ENCODE assay signal across 15 cellular contexts in genomic region chr11:122804161-122804560, GRCh38. TPM values are rescaled to one million over a fixed set of nuclear protein-coding genes. Genes with fewer than 3 reads are reported as not detected.
A peak's percentile ranks its signal among the peaks of the same experiment; 100 is the strongest.
DNase-seq lines count a peak whose midpoint lies in the region; ATAC-seq, FAIRE-seq and TF ChIP-seq lines count a peak whose summit lies in the region.
"Had no signal": no experiment of that assay in that cellular context is flagged by ENCODE, and none has a peak within 500 bp of the region (broad histone marks: within the 10 kb centered on the region; RNA-seq: fewer than 3 reads in every experiment).

No MANE protein-coding gene starts in this region.

- H3K4me1 ChIP-seq in DND-41 (ENCODE audit: insufficient read depth, low read length) (no peaks in the 10 kb centered on the region), osteoblast (ENCODE audit: insufficient read depth, low read length) (peaks cover 37% of the 10 kb centered on the region)
- H3K4me1 ChIP-seq: SJSA1 had no signal

- no peaks in the 10 kb centered on the region for H3K9me3 ChIP-seq in DND-41 (ENCODE audit: insufficient read depth, low read length, severe bottlenecking)
- H3K9me3 ChIP-seq in osteoblast (ENCODE audit: low read depth, low read length): no peaks in the 10 kb centered on the region
- H3K9me3 ChIP-seq: left ventricle myocardium inferior, neutrophil, SJSA1 had no signal

- DNase-seq in DND-41: no peak
- DNase-seq in RWPE1 (ENCODE audit: low spot score): peak; percentile 81
- DNase-seq in epithelial cell of prostate (ENCODE audit: low read depth, low spot score): peak; percentile 93
- DNase-seq in osteoblast (ENCODE audit: insufficient read length, low spot score, missing footprints): peak; percentile 75
- no peak for DNase-seq in glutamatergic neuron
- no peak for DNase-seq in NCI-H2081 (lab: John Stamatoyannopoulos, UW)
- DNase-seq in urothelium cell line (ENCODE audit: low spot score): no peak
- DNase-seq: caudate nucleus, left ventricle myocardium inferior, NCI-H774 had no signal

- H2AFZ ChIP-seq in DND-41 (ENCODE audit: low read depth, low read length) (no peak overlapping the region), osteoblast (ENCODE audit: low read length) (peak overlapping the region; percentile 27)

- H4K20me1 ChIP-seq in DND-41 (ENCODE audit: insufficient read depth, low read length) (no peaks in the 10 kb centered on the region), osteoblast (ENCODE audit: insufficient read depth, low read length) (no peaks in the 10 kb centered on the region)

- H3K36me3 ChIP-seq in DND-41 (ENCODE audit: insufficient read depth, low read length) (peaks cover 82% of the 10 kb centered on the region), osteoblast (ENCODE audit: insufficient read depth, low read length) (peaks cover 50% of the 10 kb centered on the region)
- H3K36me3 ChIP-seq: SJSA1 had no signal

- POLR2A ChIA-PET in RWPE1 (lab: Yijun Ruan, JAX; ENCODE audit: low non-redundant PET): interaction anchor here (0.7 kb wide), 1 partner anchor 244 kb away, joined by 4 read pairs; no protein-coding TSS in a partner anchor

- TF ChIP-seq CTCF in DND-41 (IDR thresholded peaks at IDR 0.05; ENCODE audit: borderline replicate concordance, extremely low read depth, low read length, poor library complexity, severe bottlenecking) (no peak), RWPE1 (conservative IDR thresholded peaks at IDR 0.05; ENCODE audit: low read depth) (no peak), osteoblast (IDR thresholded peaks at IDR 0.05; ENCODE audit: extremely low read depth, low read depth, low read length) (no peak), glutamatergic neuron (IDR thresholded peaks at IDR 0.05; ENCODE audit: partially characterized antibody, unreplicated experiment) (no peak)

- no peak overlapping the region for H3K4me3 Mint-ChIP-seq in glutamatergic neuron (ENCODE audit: unreplicated experiment)

- H3K4me2 ChIP-seq in DND-41 (ENCODE audit: insufficient read depth, low read length) (no peak overlapping the region), osteoblast (ENCODE audit: insufficient read depth, low read length) (peak overlapping the region; percentile 27)

- FAIRE-seq in urothelium cell line (lab: Jason Lieb, UNC): no peak

- ATAC-seq in DND-41 (ENCODE audit: insufficient read depth, low read depth) (no peak), GM18867 (IDR thresholded peaks at IDR 0.05; ENCODE audit: unreplicated experiment) (no peak)

- peaks cover 7% of the 10 kb centered on the region for H3K4me1 Mint-ChIP-seq in glutamatergic neuron (ENCODE audit: low read depth, unreplicated experiment)

- no peak overlapping the region for H3K9ac ChIP-seq in DND-41 (ENCODE audit: low read depth, low read length)

- H3K27ac Mint-ChIP-seq in glutamatergic neuron (ENCODE audit: unreplicated experiment): no peak overlapping the region

- H3K27me3 ChIP-seq in DND-41 (ENCODE audit: insufficient read depth, low read length, poor library complexity): no peaks in the 10 kb centered on the region
- H3K27me3 ChIP-seq in osteoblast (ENCODE audit: insufficient read depth, low read length): no peaks in the 10 kb centered on the region
- H3K27me3 ChIP-seq: neutrophil, SJSA1 had no signal

- H3K36me3 Mint-ChIP-seq in glutamatergic neuron (ENCODE audit: unreplicated experiment): no peaks in the 10 kb centered on the region

- H3K4me3 ChIP-seq in DND-41 (ENCODE audit: low read depth in 1 of 2, low read length in 2 of 2) (no peak overlapping the region), osteoblast (ENCODE audit: insufficient read depth, low read length) (no peak overlapping the region)
- H3K4me3 ChIP-seq: left ventricle myocardium inferior, SJSA1 had no signal

- H3K79me2 ChIP-seq in DND-41 (ENCODE audit: insufficient read depth, low read length): no peaks in the 10 kb centered on the region
- no peaks in the 10 kb centered on the region for H3K79me2 ChIP-seq in osteoblast (ENCODE audit: insufficient read depth, low read length)

- CTCF ChIA-PET in RWPE1 (lab: Yijun Ruan, JAX): no interaction called here

- no peaks in the 10 kb centered on the region for H3K9me3 Mint-ChIP-seq in glutamatergic neuron (ENCODE audit: unreplicated experiment)

- H3K27ac ChIP-seq in DND-41 (ENCODE audit: low read length) (peak overlapping the region; percentile 45), RWPE1 (peak overlapping the region; percentile 96), epithelial cell of prostate (peak overlapping the region; percentile 99), osteoblast (ENCODE audit: low read depth, low read length) (peak overlapping the region; percentile 92)
- H3K27ac ChIP-seq: C4-2B, left ventricle myocardium inferior, neutrophil, SJSA1 had no signal

- no peaks in the 10 kb centered on the region for H3K27me3 Mint-ChIP-seq in glutamatergic neuron (ENCODE audit: unreplicated experiment)

RNA-seq across cellular contexts. Expression of gene CRTAM, which starts 34.1 kb away (rescaled TPM):
- total RNA-seq in osteoblast (0.59 and 1.1 TPM in 2 replicates), glutamatergic neuron (ENCODE audit: unreplicated experiment) (not detected)
- total RNA-seq: fibroblast of villous mesenchyme, left ventricle myocardium inferior, SJSA1 had no signal

Comparison
In these comparisons a context has a peak if more than half of its experiments do, and no peak if none do; other contexts are left out.
1. DNase-seq: peak in RWPE1 (single experiment), epithelial cell of prostate (single experiment) and osteoblast (single experiment); none in DND-41 (single experiment), glutamatergic neuron (single experiment), NCI-H2081 (0 of 2) and urothelium cell line (single experiment).
2. H3K27ac ChIP-seq: peak in every context shown above with its lines; median percentile 99 in epithelial cell of prostate; 96 in RWPE1; 92 in osteoblast; 45 in DND-41.